Comparison of ENCODE assay signal across 9 cellular contexts in genomic region chrX:120791013-120791643, GRCh38.
DNase-seq lines count a peak whose midpoint lies in the region; ATAC-seq and TF ChIP-seq lines count a peak whose summit lies in the region.
"Had no signal": no experiment of that assay in that cellular context is flagged by ENCODE, and none has a peak within 500 bp of the region (broad histone marks: within the 10 kb centered on the region; RNA-seq: fewer than 3 reads in every experiment).

No MANE protein-coding gene starts in this region.

- TF ChIP-seq CTCF in thyroid gland (IDR thresholded peaks at IDR 0.05): no peak
- no peak for TF ChIP-seq CTCF in CD8-positive, alpha-beta T cell (IDR thresholded peaks at IDR 0.05)

- H3K36me3 Mint-ChIP-seq in T-helper 17 cell (ENCODE audit: low read depth): no peaks in the 10 kb centered on the region
- H3K36me3 Mint-ChIP-seq in CD8-positive, alpha-beta T cell: no peaks in the 10 kb centered on the region
- H3K36me3 Mint-ChIP-seq: mesothelial cell of epicardium had no signal

- H3K4me3 Mint-ChIP-seq in T-helper 17 cell: no peak overlapping the region
- no peak overlapping the region for H3K4me3 Mint-ChIP-seq in CD8-positive, alpha-beta T cell

- H3K4me3 ChIP-seq in thyroid gland (replicated peaks in 1 of 3): no peak overlapping the region
- no peak overlapping the region for H3K4me3 ChIP-seq in CD8-positive, alpha-beta T cell (ENCODE audit: low read depth, low read length)

- CTCF ChIA-PET in CD8-positive, alpha-beta T cell (lab: Charles Lee): interaction anchor here (0.7 to 1.4 kb wide), 2 partner anchors 10 to 15 kb away, joined by 3 to 4 read pairs; no protein-coding TSS in a partner anchor

- POLR2A ChIA-PET in CD8-positive, alpha-beta T cell (lab: Charles Lee): no interaction called here

- no peak overlapping the region for H3K27ac ChIP-seq in thyroid gland
- no peak overlapping the region for H3K27ac ChIP-seq in CD8-positive, alpha-beta T cell (ENCODE audit: low read depth, low read length)

- no peaks in the 10 kb centered on the region for H3K36me3 ChIP-seq in thyroid gland
- no peaks in the 10 kb centered on the region for H3K36me3 ChIP-seq in CD8-positive, alpha-beta T cell (ENCODE audit: insufficient read depth, low read length)

- H3K27me3 Mint-ChIP-seq in T-helper 17 cell: no peaks in the 10 kb centered on the region
- no peaks in the 10 kb centered on the region for H3K27me3 Mint-ChIP-seq in CD8-positive, alpha-beta T cell (ENCODE audit: low read depth)

- 23 to 66% methylated on average over 1 to 2 of the region's 2 CpGs for WGBS in thyroid gland, 2 donors

- intact Hi-C loops in thyroid gland (cut with DNase I): no loop called here
- intact Hi-C loops in CD8-positive, alpha-beta T cell (cut with DNase I, micrococcal nuclease): no loop called here

- peak overlapping the region; percentile 37 for H3K27ac Mint-ChIP-seq in T-helper 17 cell
- H3K27ac Mint-ChIP-seq in CD8-positive, alpha-beta T cell: no peak overlapping the region
- H3K27ac Mint-ChIP-seq: mesothelial cell of epicardium had no signal

- H3K4me1 Mint-ChIP-seq in T-helper 17 cell: peaks cover 12% of the 10 kb centered on the region
- peaks cover 10% of the 10 kb centered on the region for H3K4me1 Mint-ChIP-seq in CD8-positive, alpha-beta T cell (ENCODE audit: low read depth)
- H3K4me1 Mint-ChIP-seq: mesothelial cell of epicardium had no signal

- DNase-seq in NCI-H748 (lab: John Stamatoyannopoulos, UW; ENCODE audit: unreplicated experiment) (peak; percentile 2), NCI-H748 treated with DMSO at 0.1 percent for 48 hours (lab: John Stamatoyannopoulos, UW) (no peak), T-helper 17 cell (no peak), glomerular visceral epithelial cell (ENCODE audit: extremely low spot score) (peak; percentile 33), thyroid gland (peak; percentile 16 to 17), GM19240 (ENCODE audit: insufficient read length, low spot score) (no peak)
- DNase-seq in CD8-positive, alpha-beta T cell: no peak

- no peaks in the 10 kb centered on the region for H3K9me3 Mint-ChIP-seq in CD8-positive, alpha-beta T cell

- ATAC-seq in T-helper 17 cell (no peak), HG03439 (IDR thresholded peaks at IDR 0.05; ENCODE audit: unreplicated experiment) (no peak)
- ATAC-seq in CD8-positive, alpha-beta T cell: no peak

- no peaks in the 10 kb centered on the region for H3K27me3 ChIP-seq in thyroid gland
- no peaks in the 10 kb centered on the region for H3K27me3 ChIP-seq in CD8-positive, alpha-beta T cell (ENCODE audit: insufficient read depth, low read length)

- H3K9me3 ChIP-seq in T-helper 17 cell (ENCODE audit: control insufficient read depth, low read length, poor library complexity, severe bottlenecking) (no peaks in the 10 kb centered on the region), thyroid gland (no peaks in the 10 kb centered on the region)
- H3K9me3 ChIP-seq in CD8-positive, alpha-beta T cell (ENCODE audit: low read length): no peaks in the 10 kb centered on the region

- no peak for TF ChIP-seq POLR2A in thyroid gland (IDR thresholded peaks at IDR 0.05)

- no peaks in the 10 kb centered on the region for H3K4me1 ChIP-seq in thyroid gland
- H3K4me1 ChIP-seq in CD8-positive, alpha-beta T cell (ENCODE audit: insufficient read depth, low read length): no peaks in the 10 kb centered on the region

Comparison
In these comparisons a context has a peak if more than half of its experiments do, and no peak if none do; other contexts are left out.
1. DNase-seq: peak in NCI-H748 (single experiment), glomerular visceral epithelial cell (single experiment) and thyroid gland (2 of 2); none in NCI-H748 treated with DMSO at 0.1 percent for 48 hours (single experiment), T-helper 17 cell (0 of 3), GM19240 (single experiment) and CD8-positive, alpha-beta T cell (0 of 7).